Comparison of ENCODE assay signal across 8 cellular contexts in the genomic region with DNA sequence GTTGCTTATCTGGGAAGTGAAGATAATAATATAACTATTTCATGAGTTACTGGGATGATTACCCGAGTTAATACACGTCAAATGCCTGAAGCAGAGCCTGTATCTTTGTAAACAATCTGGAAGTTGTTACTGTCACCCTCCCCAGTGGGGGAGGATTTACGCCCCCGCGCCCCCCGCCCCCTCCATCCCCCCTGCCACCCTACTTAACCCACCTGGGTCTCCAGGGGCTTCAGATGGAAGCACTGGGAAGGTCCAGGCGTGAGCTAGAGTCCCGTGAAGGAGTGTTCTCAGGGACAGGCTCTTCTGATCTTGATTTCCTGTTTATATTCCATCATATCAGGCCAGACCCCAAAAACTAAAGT. TPM values are rescaled to one million over a fixed set of nuclear protein-coding genes. Genes with fewer than 3 reads are reported as not detected.
DNase-seq lines count a peak whose midpoint lies in the region; ATAC-seq, FAIRE-seq and TF ChIP-seq lines count a peak whose summit lies in the region.

No MANE protein-coding gene starts in this region.

- no peaks in the 10 kb centered on the region for H3K36me3 Mint-ChIP-seq in naive B cell

- no peaks in the 10 kb centered on the region for H3K4me1 ChIP-seq in HUES6 (ENCODE audit: control insufficient read depth, insufficient read depth, low read length)

- peaks cover 9 to 18% (median 13%) of the 10 kb centered on the region in 3 donors for H3K4me1 Mint-ChIP-seq in naive B cell

- no peaks in the 10 kb centered on the region for H3K9me3 Mint-ChIP-seq in naive B cell

- no peak for ATAC-seq in naive B cell (ENCODE audit: low read depth in 2 of 2)
- no peak for ATAC-seq in HG03025 (IDR thresholded peaks at IDR 0.05; ENCODE audit: low FRiP score, unreplicated experiment)
- no peak for ATAC-seq in HG02970 (IDR thresholded peaks at IDR 0.05; ENCODE audit: low FRiP score, unreplicated experiment)
- ATAC-seq in esophagus mucosa, result no peak

- H3K27me3 ChIP-seq in HUES6 (ENCODE audit: control insufficient read depth, insufficient read depth, low read length), result no peaks in the 10 kb centered on the region
- H3K27me3 ChIP-seq in bronchial epithelial cell (ENCODE audit: control insufficient read depth, insufficient read depth, low read length), result no peaks in the 10 kb centered on the region

- H3K27ac ChIP-seq in HUES6 (ENCODE audit: low read depth, low read length), result no peak overlapping the region

- H3K9me3 ChIP-seq in HUES6 (ENCODE audit: control insufficient read depth, insufficient read depth, low read depth, low read length), result peaks cover 7% of the 10 kb centered on the region; the same call in 1 of the 2 replicates

- peak overlapping the region; percentile 49 for H3K4me3 ChIP-seq in AG09309 (ENCODE audit: control insufficient read depth, low read depth, low read length)
- H3K4me3 ChIP-seq in HUES6 (ENCODE audit: low read depth, low read length), result peak overlapping the region; percentile 78
- H3K4me3 ChIP-seq in bronchial epithelial cell (ENCODE audit: low read depth, low read length), result peak overlapping the region; percentile 94

- peak overlapping the region; percentile 56 for H3K9ac ChIP-seq in HUES6 (ENCODE audit: low read length)

- FAIRE-seq in bronchial epithelial cell (lab: Jason Lieb, UNC), result no peak

- TF ChIP-seq CTCF in AG09309 (IDR thresholded peaks at IDR 0.05; ENCODE audit: control insufficient read depth, insufficient read depth, low read depth, low read length, missing control alignments), result no peak
- no peak for TF ChIP-seq CTCF in bronchial epithelial cell (IDR thresholded peaks at IDR 0.05; ENCODE audit: insufficient read depth, low read length, severe bottlenecking)

- peaks cover 14% of the 10 kb centered on the region for H3K36me3 ChIP-seq in HUES6 (ENCODE audit: control insufficient read depth, insufficient read depth, low read length)
- H3K36me3 ChIP-seq in bronchial epithelial cell (ENCODE audit: control insufficient read depth, insufficient read depth, low read length), result peaks cover 4% of the 10 kb centered on the region

- peaks cover 0 to 3% (median 0%) of the 10 kb centered on the region in 3 donors for H3K27me3 Mint-ChIP-seq in naive B cell

- peak overlapping the region in 5 of 6 donors; percentile 91 to 97 (median 96) for H3K27ac Mint-ChIP-seq in naive B cell

- DNase-seq in AG09309 (ENCODE audit: low read depth), result no peak
- DNase-seq in bronchial epithelial cell (ENCODE audit: low read depth), result no peak
- DNase-seq in naive B cell, result no peak
- DNase-seq in COR-L47 (lab: John Stamatoyannopoulos, UW), result no peak

- peak overlapping the region; percentile 84 to 97 (median 94) for H3K4me3 Mint-ChIP-seq in naive B cell

RNA-seq across cellular contexts. Expression of a gene that starts 0.7 kb away (rescaled TPM):
- 196 and 350 TPM in 2 replicates for total RNA-seq in bronchial epithelial cell
- polyA plus RNA-seq in naive B cell (ENCODE audit: low read depth in 6 of 6), result 100 to 1,000 TPM in 3 of 6 donors, 10 to 100 TPM in 3; 59.7 to 152 (median 97.0) TPM
- total RNA-seq in esophagus mucosa, result 158 TPM

RNA-seq across cellular contexts. Expression of a gene that starts 49.9 kb away (rescaled TPM):
- total RNA-seq in bronchial epithelial cell (under 0.01 TPM in 1 of 2 replicates, not detected in the other), esophagus mucosa (0.04 TPM)
- not detected for polyA plus RNA-seq in naive B cell (ENCODE audit: low read depth in 6 of 6)
